In the genomic region with DNA sequence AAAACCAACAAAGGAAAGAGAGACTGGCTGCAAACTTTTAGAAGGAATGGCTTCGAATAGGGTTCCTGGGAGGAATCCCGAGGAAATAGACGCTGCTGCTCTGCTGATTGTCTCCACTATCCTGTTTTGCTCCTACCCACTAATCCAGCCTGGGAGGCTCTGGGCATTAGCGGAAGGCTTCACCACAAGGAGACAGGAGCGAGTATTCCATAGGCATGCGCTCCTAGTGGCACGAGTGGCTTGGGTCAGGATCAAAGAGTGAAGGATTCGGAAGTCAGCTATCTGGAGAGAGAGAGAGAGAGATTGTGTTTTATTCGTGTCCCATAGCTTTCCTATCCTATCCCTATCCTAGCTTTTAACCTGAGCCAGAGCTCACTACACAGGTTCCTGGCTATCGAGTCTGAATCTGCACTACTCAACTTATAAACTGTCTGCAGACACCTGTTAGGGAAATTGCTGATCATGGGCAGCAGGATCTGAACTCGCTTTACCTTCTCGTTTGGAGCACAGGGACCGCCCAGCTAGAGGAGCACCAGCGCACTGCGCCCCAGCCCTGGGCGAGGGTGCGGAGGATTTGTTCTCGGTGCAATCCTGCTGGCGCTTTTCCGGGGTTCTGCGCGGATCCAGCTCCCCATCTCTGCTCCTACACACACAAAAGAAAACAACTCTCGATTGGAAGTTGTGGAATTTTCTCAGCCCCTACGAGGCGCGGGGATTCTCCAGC, we compare ENCODE assay signal across 11 cellular contexts. TPM values are rescaled to one million over a fixed set of nuclear protein-coding genes. Genes with fewer than 3 reads are reported as not detected.
DNase-seq lines count a peak whose midpoint lies in the region; ATAC-seq and TF ChIP-seq lines count a peak whose summit lies in the region.
"Had no signal": no experiment of that assay in that cellular context is flagged by ENCODE, and none has a peak within 500 bp of the region (broad histone marks: within the 10 kb centered on the region; RNA-seq: fewer than 3 reads in every experiment).

No MANE protein-coding gene starts in this region.

- TF ChIP-seq CTCF in esophagus muscularis mucosa (IDR thresholded peaks at IDR 0.05): no peak
- no peak for TF ChIP-seq CTCF in OCI-LY7 (conservative IDR thresholded peaks at IDR 0.05; ENCODE audit: low read length)

- no peak overlapping the region for H3K4me3 Mint-ChIP-seq in stimulated activated effector memory CD8-positive, alpha-beta T cell treated with anti-CD3 and anti-CD28 coated beads, Interleukin-12 subunit alpha, Interleukin-12 subunit beta, amount 100 ng/mL, for 72 hours
- H3K4me3 Mint-ChIP-seq: naive thymus-derived CD8-positive, alpha-beta T cell had no signal

- H3K4me1 Mint-ChIP-seq in stimulated activated effector memory CD8-positive, alpha-beta T cell treated with anti-CD3 and anti-CD28 coated beads, Interleukin-12 subunit alpha, Interleukin-12 subunit beta, amount 100 ng/mL, for 72 hours: no peaks in the 10 kb centered on the region
- H3K4me1 Mint-ChIP-seq: naive thymus-derived CD8-positive, alpha-beta T cell had no signal

- H3K27ac Mint-ChIP-seq in stimulated activated effector memory CD8-positive, alpha-beta T cell treated with anti-CD3 and anti-CD28 coated beads, Interleukin-12 subunit alpha, Interleukin-12 subunit beta, amount 100 ng/mL, for 72 hours: no peak overlapping the region
- H3K27ac Mint-ChIP-seq: naive thymus-derived CD8-positive, alpha-beta T cell had no signal

- CTCF ChIA-PET in OCI-LY7 (lab: Charles Lee; ENCODE audit: unreplicated experiment): no interaction called here

- no peak for TF ChIP-seq EP300 in esophagus muscularis mucosa (IDR thresholded peaks at IDR 0.05)

- no peak overlapping the region for H3K4me2 ChIP-seq in OCI-LY7 (ENCODE audit: low read length)

- TF ChIP-seq POLR2A in esophagus muscularis mucosa (IDR thresholded peaks at IDR 0.05; ENCODE audit: low read depth): no peak

- H3K27me3 ChIP-seq in esophagus muscularis mucosa (peaks cover 0 to 45% (median 7%) of the 10 kb centered on the region in 4 donors), muscle layer of duodenum (ENCODE audit: low read depth, low read length) (peaks cover 10% of the 10 kb centered on the region)

- peak overlapping the region; percentile 2 to 30 (median 30) for H3K4me3 ChIP-seq in esophagus muscularis mucosa
- H3K4me3 ChIP-seq in muscle layer of duodenum (ENCODE audit: low read depth in 1 of 2, low read length in 2 of 2): peak overlapping the region; percentile 17 to 60
- no peak overlapping the region for H3K4me3 ChIP-seq in OCI-LY7 (ENCODE audit: low read depth, low read length, poor library complexity, severe bottlenecking)

- H3K36me3 ChIP-seq in esophagus muscularis mucosa (no peaks in the 10 kb centered on the region), muscle layer of duodenum (ENCODE audit: control insufficient read depth in 1 of 2, insufficient read depth in 2 of 2, low read length in 2 of 2) (no peaks in the 10 kb centered on the region), OCI-LY7 (ENCODE audit: insufficient read depth, low read length) (no peaks in the 10 kb centered on the region)

- no peaks in the 10 kb centered on the region for H4K20me1 ChIP-seq in OCI-LY7 (ENCODE audit: insufficient read depth, low read length)

- DNase-seq in ACHN (peak; percentile 23), NCI-H69 (lab: John Stamatoyannopoulos, UW) (peak; percentile 19), esophagus muscularis mucosa (ENCODE audit: extremely low spot score) (no peak), NAMALWA (ENCODE audit: low spot score) (no peak), OCI-LY7 (ENCODE audit: low spot score) (no peak)
- DNase-seq in stimulated activated effector memory CD8-positive, alpha-beta T cell treated with anti-CD3 and anti-CD28 coated beads, Interleukin-12 subunit alpha, Interleukin-12 subunit beta, amount 100 ng/mL, for 72 hours (ENCODE audit: low spot score in 2 of 2): no peak
- DNase-seq: naive thymus-derived CD8-positive, alpha-beta T cell; SHP77 treated with DMSO at 0.1 percent for 48 hours had no signal

- no peaks in the 10 kb centered on the region for H3K79me2 ChIP-seq in OCI-LY7 (ENCODE audit: insufficient read depth, low read depth, low read length)

- no TSS peak for BruUV-seq in OCI-LY7 (replicated peaks; lab: Mats Ljungman, UMichigan)

- H3K27ac ChIP-seq in esophagus muscularis mucosa (replicated peaks in 1 of 4) (no peak overlapping the region), muscle layer of duodenum (ENCODE audit: low read length) (no peak overlapping the region), OCI-LY7 (ENCODE audit: low read depth, low read length, poor library complexity, severe bottlenecking) (no peak overlapping the region)

- WGBS in esophagus muscularis mucosa: 7% methylated on average over 10 of the region's 26 CpGs

- H3K4me1 ChIP-seq in esophagus muscularis mucosa: peaks cover 5 to 16% (median 16%) of the 10 kb centered on the region in 4 donors
- peaks cover 0 to 17% of the 10 kb centered on the region in 2 donors for H3K4me1 ChIP-seq in muscle layer of duodenum (ENCODE audit: control insufficient read depth in 1 of 2, insufficient read depth in 2 of 2, low read length in 2 of 2)
- no peaks in the 10 kb centered on the region for H3K4me1 ChIP-seq in OCI-LY7 (ENCODE audit: insufficient read depth, low read length, poor library complexity, severe bottlenecking)

- in situ Hi-C loops in ACHN (cut with HindIII; ENCODE audit: low pct_ligation_motif_present, low pct_unique_long_range_greater_than_20kb, low sequenced_read_pairs): no loop called here

- H3K9me3 ChIP-seq in esophagus muscularis mucosa (no peaks in the 10 kb centered on the region), muscle layer of duodenum (ENCODE audit: control insufficient read depth in 1 of 2, low read length in 2 of 2) (no peaks in the 10 kb centered on the region), OCI-LY7 (ENCODE audit: low read length) (no peaks in the 10 kb centered on the region)

- H3K9me2 ChIP-seq in OCI-LY7 (ENCODE audit: insufficient read depth, low read length): no peaks in the 10 kb centered on the region

- POLR2A ChIA-PET in OCI-LY7 (lab: Charles Lee): no interaction called here

- peaks cover 3% of the 10 kb centered on the region for H3K9me3 Mint-ChIP-seq in stimulated activated effector memory CD8-positive, alpha-beta T cell treated with anti-CD3 and anti-CD28 coated beads, Interleukin-12 subunit alpha, Interleukin-12 subunit beta, amount 100 ng/mL, for 72 hours

- H2AFZ ChIP-seq in OCI-LY7 (ENCODE audit: low read length): no peak overlapping the region

- no peaks in the 10 kb centered on the region for H3K36me3 Mint-ChIP-seq in stimulated activated effector memory CD8-positive, alpha-beta T cell treated with anti-CD3 and anti-CD28 coated beads, Interleukin-12 subunit alpha, Interleukin-12 subunit beta, amount 100 ng/mL, for 72 hours
- H3K36me3 Mint-ChIP-seq: naive thymus-derived CD8-positive, alpha-beta T cell had no signal

- no peak for ATAC-seq in HG02981 (IDR thresholded peaks at IDR 0.05; ENCODE audit: unreplicated experiment)
- ATAC-seq in stimulated activated effector memory CD8-positive, alpha-beta T cell treated with anti-CD3 and anti-CD28 coated beads, Interleukin-12 subunit alpha, Interleukin-12 subunit beta, amount 100 ng/mL, for 72 hours: no peak
- ATAC-seq: naive thymus-derived CD8-positive, alpha-beta T cell had no signal

- intact Hi-C loops in esophagus muscularis mucosa (cut with DNase I): no loop called here
- intact Hi-C loops in OCI-LY7 (cut with micrococcal nuclease; ENCODE audit: unreplicated experiment): no loop called here

RNA-seq across cellular contexts. Expression of gene NPY2R, which starts 0.7 kb away (rescaled TPM):
- total RNA-seq in esophagus muscularis mucosa: under 1 TPM in 2 of 4 donors, not detected in 2; 0.33 to 0.39 TPM
- not detected in 2 replicates for total RNA-seq in OCI-LY7 (2014; rRNA removed; shearing (Covaris generic))
- not detected in 2 replicates for total RNA-seq in OCI-LY7 (2022)
- total RNA-seq: dermis microvascular lymphatic vessel endothelial cell; naive thymus-derived CD8-positive, alpha-beta T cell had no signal

Comparison
In these comparisons a context has a peak if more than half of its experiments do, and no peak if none do; other contexts are left out.
1. DNase-seq: peak in ACHN (single experiment) and NCI-H69 (single experiment); none in esophagus muscularis mucosa (single experiment), NAMALWA (single experiment), OCI-LY7 (single experiment) and stimulated activated effector memory CD8-positive, alpha-beta T cell treated with anti-CD3 and anti-CD28 coated beads, Interleukin-12 subunit alpha, Interleukin-12 subunit beta, amount 100 ng/mL, for 72 hours (0 of 2).